In the genomic region with DNA sequence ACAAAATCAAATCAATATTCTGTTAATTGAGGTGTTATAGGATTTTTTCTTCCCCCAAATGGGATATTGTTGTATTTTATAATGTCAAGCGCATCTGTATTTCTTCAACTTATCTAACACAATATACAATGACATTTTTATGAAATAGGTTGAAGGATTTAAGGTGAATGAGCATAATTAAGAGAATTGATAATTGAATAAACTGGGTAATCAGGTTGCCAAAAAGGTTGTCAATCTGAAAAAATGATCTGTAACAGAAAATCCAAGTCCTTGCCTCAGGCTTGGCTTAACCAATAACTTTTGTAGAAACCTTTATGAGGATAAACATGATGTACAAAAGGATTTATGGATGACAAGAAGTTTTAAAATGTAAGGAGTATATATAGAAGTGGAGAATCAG, we compare ENCODE assay signal across 9 cellular contexts.
"Had no signal": no experiment of that assay in that cellular context is flagged by ENCODE, and none has a peak within 500 bp of the region (broad histone marks: within the 10 kb centered on the region; RNA-seq: fewer than 3 reads in every experiment).

No MANE protein-coding gene starts in this region.

- H3K4me1 ChIP-seq: HAP-1 had no signal

- H3K4me3 ChIP-seq: GM23248, GM23338, HAP-1 had no signal

- H3K36me3 ChIP-seq: HAP-1 had no signal

- H3K9ac ChIP-seq: GM23248 had no signal

- ATAC-seq: GM23338, HCT116 had no signal

- H2AFZ ChIP-seq: GM23248, GM23338 had no signal

- H3K9me3 ChIP-seq: HAP-1 had no signal

- H3K27ac ChIP-seq: GM23248 had no signal

- H3K4me2 ChIP-seq: GM23338 had no signal

- DNase-seq: GM23248, GOT3, H7, H9, HCEC 1CT, HFFc6 had no signal
